In the genomic region with DNA sequence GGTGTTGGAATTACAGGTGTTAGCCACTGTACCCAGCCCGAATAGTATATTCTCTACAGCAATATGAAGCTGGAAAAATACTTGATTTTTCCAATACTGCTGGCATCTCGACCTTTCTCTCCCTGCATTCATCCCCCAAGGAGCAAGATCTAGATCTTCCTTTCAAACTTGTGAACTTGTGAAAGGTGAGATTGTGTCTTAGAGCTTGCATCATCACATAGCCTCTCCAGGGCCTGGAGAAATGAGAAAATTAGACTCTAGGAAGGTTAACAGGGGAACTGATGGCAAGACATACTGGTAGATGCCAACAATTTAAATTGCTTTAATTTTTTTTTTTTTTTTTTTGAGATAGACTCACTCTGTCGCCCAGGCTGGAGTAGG, we compare ENCODE assay signal across 28 cellular contexts. TPM values are rescaled to one million over a fixed set of nuclear protein-coding genes. Genes with fewer than 3 reads are reported as not detected.
DNase-seq lines count a peak whose midpoint lies in the region; ATAC-seq and TF ChIP-seq lines count a peak whose summit lies in the region.
"Had no signal": no experiment of that assay in that cellular context is flagged by ENCODE, and none has a peak within 500 bp of the region (broad histone marks: within the 10 kb centered on the region; RNA-seq: fewer than 3 reads in every experiment).

No MANE protein-coding gene starts in this region.

- peaks cover 39 to 50% of the 10 kb centered on the region in 2 donors for H3K4me1 Mint-ChIP-seq in effector memory CD8-positive, alpha-beta T cell (ENCODE audit: low read depth in 2 of 2)

- H3K36me3 ChIP-seq in left ventricle myocardium inferior (no peaks in the 10 kb centered on the region), right atrium auricular region (no peaks in the 10 kb centered on the region), Loucy (ENCODE audit: insufficient read depth, low read length) (no peaks in the 10 kb centered on the region), thyroid gland (no peaks in the 10 kb centered on the region)

- no peaks in the 10 kb centered on the region for H3K27me3 Mint-ChIP-seq in effector memory CD8-positive, alpha-beta T cell
- H3K27me3 Mint-ChIP-seq: central memory CD8-positive, alpha-beta T cell had no signal

- no peak overlapping the region for H3K9ac ChIP-seq in Loucy (ENCODE audit: low read depth, low read length, poor library complexity, severe bottlenecking)

- WGBS in thyroid gland, 2 donors, result 84 to 87% methylated on average over 3 of the region's 3 CpGs

- peaks cover 34% of the 10 kb centered on the region for H3K79me2 ChIP-seq in Loucy (ENCODE audit: insufficient read depth, low read length)

- H2AFZ ChIP-seq in Loucy (ENCODE audit: low read length), result no peak overlapping the region
- H2AFZ ChIP-seq: GM23248, hepatocyte had no signal

- TF ChIP-seq CTCF in left ventricle myocardium inferior (IDR thresholded peaks at IDR 0.05; ENCODE audit: borderline replicate concordance) (no peak), right atrium auricular region (IDR thresholded peaks at IDR 0.05) (no peak), Loucy (conservative IDR thresholded peaks at IDR 0.05; ENCODE audit: low read length) (no peak), thyroid gland (IDR thresholded peaks at IDR 0.05) (no peak)

- no peaks in the 10 kb centered on the region for H3K27me3 ChIP-seq in left ventricle myocardium inferior (ENCODE audit: low read depth)
- no peaks in the 10 kb centered on the region for H3K27me3 ChIP-seq in right atrium auricular region
- H3K27me3 ChIP-seq in Loucy (ENCODE audit: insufficient read depth, low read length, poor library complexity, severe bottlenecking), result no peaks in the 10 kb centered on the region
- no peaks in the 10 kb centered on the region for H3K27me3 ChIP-seq in thyroid gland
- H3K27me3 ChIP-seq: gastroesophageal sphincter, hepatocyte had no signal

- intact Hi-C loops in left ventricle myocardium inferior (cut with micrococcal nuclease), result no loop called here
- intact Hi-C loops in thyroid gland (cut with DNase I), result no loop called here

- H3K4me3 Mint-ChIP-seq in effector memory CD8-positive, alpha-beta T cell, result peak overlapping the region; percentile 33 to 97

- no peak for ATAC-seq in effector memory CD8-positive, alpha-beta T cell (replicated peaks)
- no peak for ATAC-seq in GM21515 (IDR thresholded peaks at IDR 0.05; ENCODE audit: unreplicated experiment)
- ATAC-seq: gastroesophageal sphincter, GM12878, left cardiac atrium had no signal

- H3K27ac Mint-ChIP-seq in effector memory CD8-positive, alpha-beta T cell, result peak overlapping the region in 1 of 2 donors; percentile 99

- no peak for TF ChIP-seq POLR2A in thyroid gland (IDR thresholded peaks at IDR 0.05)

- H3K4me1 ChIP-seq in left ventricle myocardium inferior, result peaks cover 88% of the 10 kb centered on the region
- H3K4me1 ChIP-seq in right atrium auricular region, result peaks cover 0 to 73% of the 10 kb centered on the region in 2 donors
- H3K4me1 ChIP-seq in Loucy (ENCODE audit: insufficient read depth, low read length, poor library complexity, severe bottlenecking), result peaks cover 70% of the 10 kb centered on the region
- H3K4me1 ChIP-seq in thyroid gland, result peaks cover 59 to 60% of the 10 kb centered on the region in 2 donors

- H3K4me2 ChIP-seq in Loucy (ENCODE audit: low read depth, low read length, poor library complexity, severe bottlenecking), result peak overlapping the region; percentile 94

- H4K20me1 ChIP-seq in Loucy (ENCODE audit: insufficient read depth, low read length, poor library complexity, severe bottlenecking), result no peaks in the 10 kb centered on the region

- H3K27ac ChIP-seq in left ventricle myocardium inferior (replicated peaks) (peak overlapping the region; percentile 94), right atrium auricular region (peak overlapping the region in 1 of 2 donors; percentile 96), thyroid gland (peak overlapping the region; percentile 92 to 98 (median 96))
- H3K27ac ChIP-seq: GM23248, hepatocyte, HL-60, WERI-Rb-1 had no signal

- H3K9me2 ChIP-seq in Loucy (replicated peaks; ENCODE audit: low read depth, low read length), result no peaks in the 10 kb centered on the region

- H3K9me3 ChIP-seq in left ventricle myocardium inferior (replicated peaks) (no peaks in the 10 kb centered on the region), right atrium auricular region (no peaks in the 10 kb centered on the region), Loucy (ENCODE audit: insufficient read depth, low read depth, low read length) (no peaks in the 10 kb centered on the region), thyroid gland (no peaks in the 10 kb centered on the region)
- H3K9me3 ChIP-seq: gastroesophageal sphincter had no signal

- H3K9me3 Mint-ChIP-seq in effector memory CD8-positive, alpha-beta T cell, result no peaks in the 10 kb centered on the region
- H3K9me3 Mint-ChIP-seq: central memory CD8-positive, alpha-beta T cell had no signal

- H3K4me3 ChIP-seq in left ventricle myocardium inferior (no peak overlapping the region), right atrium auricular region (no peak overlapping the region), Loucy (ENCODE audit: low read length, poor library complexity, severe bottlenecking) (no peak overlapping the region), thyroid gland (replicated peaks in 1 of 3) (no peak overlapping the region)
- H3K4me3 ChIP-seq: gastroesophageal sphincter, GM23248, hepatocyte had no signal

- H3K36me3 Mint-ChIP-seq in effector memory CD8-positive, alpha-beta T cell (ENCODE audit: insufficient read depth), result peaks cover 30% of the 10 kb centered on the region

- peaks cover 9% of the 10 kb centered on the region; the same call in 1 of the 2 replicates for H3F3A ChIP-seq in Loucy (ENCODE audit: low read depth)

- no peak for DNase-seq in left ventricle myocardium inferior
- no peak for DNase-seq in right atrium auricular region (ENCODE audit: low spot score)
- DNase-seq in effector memory CD8-positive, alpha-beta T cell, result no peak
- no peak for DNase-seq in thyroid gland
- DNase-seq in NCI-H1694 (lab: John Stamatoyannopoulos, UW), result no peak
- DNase-seq in epidermal melanocyte (ENCODE audit: insufficient read length, low spot score), result no peak
- DNase-seq: C1 segment of cervical spinal cord, dermis blood vessel endothelial cell, GM23248, Kasumi-1, left cardiac atrium, mammary epithelial cell, MV-4-11, NCI-H1694 treated with DMSO at 0.1 percent for 48 hours, NCI-H2171, NCI-H510A, nucleus accumbens, retina, small intestine, T1000, WERI-Rb-1 had no signal

RNA-seq across cellular contexts. Expression of a gene that starts 2.1 kb away (rescaled TPM):
- total RNA-seq in left ventricle myocardium inferior (42.8 TPM), right atrium auricular region (10 to 100 TPM; 52.0 to 68.4 TPM), thyroid gland (10 to 100 TPM; 66.0 to 79.0 (median 76.3) TPM)

RNA-seq across cellular contexts. Expression of a gene that starts 3.6 kb away (rescaled TPM):
- total RNA-seq in left ventricle myocardium inferior (44.3 TPM), right atrium auricular region (10 to 100 TPM; 62.2 to 72.3 TPM), thyroid gland (100 to 1,000 TPM in 1 of 4 donors, 10 to 100 TPM in 3; 50.9 to 103 (median 90.4) TPM)

RNA-seq across cellular contexts. Expression of a gene that starts 26.1 kb away (rescaled TPM):
- total RNA-seq in left ventricle myocardium inferior (0.47 TPM), right atrium auricular region (under 1 TPM; 0.22 to 0.24 TPM), thyroid gland (10 to 100 TPM in 1 of 4 donors, 1 to 10 TPM in 3; 4.0 to 16.8 (median 5.0) TPM)
- total RNA-seq: GM23248 had no signal

RNA-seq across cellular contexts. Expression of a gene that starts 28.2 kb away (rescaled TPM):
- total RNA-seq in left ventricle myocardium inferior, result 0.14 TPM
- 1 to 10 TPM; 1.6 to 7.7 TPM for total RNA-seq in right atrium auricular region
- total RNA-seq in thyroid gland, result 10 to 100 TPM in 2 of 4 donors, 1 to 10 TPM in 2; 5.8 to 14.9 (median 10.0) TPM
- total RNA-seq: dermis blood vessel endothelial cell, GM12878, GM23248 had no signal

RNA-seq across cellular contexts. Expression of a gene that starts 35.7 kb away (rescaled TPM):
- total RNA-seq in left ventricle myocardium inferior (78.9 TPM), right atrium auricular region (10 to 100 TPM; 47.9 to 91.4 TPM), thyroid gland (100 to 1,000 TPM; 158 to 183 (median 171) TPM)
